ENCODE assay signal across 8 cellular contexts in genomic region chr20:50931306-50932015, GRCh38. TPM values are rescaled to one million over a fixed set of nuclear protein-coding genes. Genes with fewer than 3 reads are reported as not detected.
DNase-seq lines count a peak whose midpoint lies in the region; ATAC-seq and TF ChIP-seq lines count a peak whose summit lies in the region.

Gene ADNP (minus strand): TSS chr20:50931437. CDS start chr20:50903996, 27,441 bp downstream.

- no peaks in the 10 kb centered on the region for H3K27me3 Mint-ChIP-seq in CD4-positive, alpha-beta memory T cell
- H3K27me3 Mint-ChIP-seq in activated CD4-positive, alpha-beta memory T cell treated with anti-CD3 and anti-CD28 coated beads for 36 hours, result no peaks in the 10 kb centered on the region

- peaks cover 18 to 57% of the 10 kb centered on the region in 2 donors for H3K36me3 Mint-ChIP-seq in CD4-positive, alpha-beta memory T cell
- peaks cover 43% of the 10 kb centered on the region for H3K36me3 Mint-ChIP-seq in activated CD4-positive, alpha-beta memory T cell treated with anti-CD3 and anti-CD28 coated beads for 36 hours

- intact Hi-C loops in CD4-positive, alpha-beta memory T cell (cut with micrococcal nuclease), result loop anchor here (1.0 kb wide), 3 partner anchors 27 to 421 kb away; partner anchors contain the start of genes DPM1, MOCS3, PARD6B and PTPN1
- intact Hi-C loops in activated CD4-positive, alpha-beta memory T cell treated with anti-CD3 and anti-CD28 coated beads for 36 hours (cut with micrococcal nuclease), result loop anchor here (1.0 kb wide), 1 partner anchor 27 kb away; the partner anchor contains the start of genes DPM1 and MOCS3
- intact Hi-C loops in dorsolateral prefrontal cortex (cut with DNase I) (loop anchor here (1.0 to 2.0 kb wide), 2 partner anchors 27 to 136 kb away; partner anchors contain the start of genes DPM1 (in 2 of the 2), MOCS3 (in 2 of the 2) and BCAS4 (in 1 of the 2)), right lobe of liver (cut with DNase I) (no loop called here)

- POLR2A ChIA-PET in CD4-positive, alpha-beta memory T cell (lab: Charles Lee; ENCODE audit: partially characterized antibody), result interaction anchor here (0.6 to 5.6 kb wide), 24 partner anchors 10 to 1885 kb away, joined by 3 to 153 read pairs (median 4); partner anchors contain the start of genes BCAS4, CSE1L, DPM1 and MOCS3
- POLR2A ChIA-PET in activated CD4-positive, alpha-beta memory T cell treated with anti-CD3 and anti-CD28 coated beads for 36 hours (lab: Charles Lee), result interaction anchor here (0.6 to 3.9 kb wide), 12 partner anchors 10 to 593 kb away, joined by 3 to 62 read pairs (median 4); partner anchors contain the start of genes BCAS4, DPM1 and MOCS3

- peak within 1 kb of the TSS; percentile 95 for H3K27ac ChIP-seq in CD4-positive, alpha-beta memory T cell (ENCODE audit: low read depth, low read length)
- peak within 1 kb of the TSS; percentile 99 for H3K27ac ChIP-seq in HL-60 (replicated peaks)
- H3K27ac ChIP-seq in dorsolateral prefrontal cortex, result peak within 1 kb of the TSS; percentile 95 to 100 (median 100)
- peak within 1 kb of the TSS; percentile 95 to 99 (median 97) for H3K27ac ChIP-seq in right lobe of liver

- peaks cover 21% of the 10 kb centered on the region for H3K36me3 ChIP-seq in CD4-positive, alpha-beta memory T cell (ENCODE audit: insufficient read depth, low read length)
- H3K36me3 ChIP-seq in right lobe of liver, result peaks cover 5 to 27% (median 15%) of the 10 kb centered on the region in 4 donors

- peak within 1 kb of the TSS; percentile 98 to 100 (median 99) for H3K27ac Mint-ChIP-seq in CD4-positive, alpha-beta memory T cell
- H3K27ac Mint-ChIP-seq in activated CD4-positive, alpha-beta memory T cell treated with anti-CD3 and anti-CD28 coated beads for 36 hours, result peak within 1 kb of the TSS; percentile 97

- DNase-seq in CD4-positive, alpha-beta memory T cell, result peak; percentile 92 to 94 (median 92)
- DNase-seq in HL-60 (ENCODE audit: low read depth in 1 of 2, low spot score in 1 of 2), result peak; percentile 91 to 92
- peak; percentile 89 for DNase-seq in NCI-H82 treated with DMSO at 0.1 percent for 48 hours (lab: John Stamatoyannopoulos, UW; ENCODE audit: unreplicated experiment)
- peak; percentile 91 for DNase-seq in activated CD4-positive, alpha-beta memory T cell treated with anti-CD3 and anti-CD28 coated beads for 36 hours
- peak; percentile 85 to 94 (median 89) for DNase-seq in dorsolateral prefrontal cortex
- DNase-seq in right lobe of liver, result peak; percentile 87 to 91 (median 91)
- peak; percentile 88 for DNase-seq in stimulated activated CD4-positive, alpha-beta T cell treated with anti-CD3 and anti-CD28 coated beads, Interleukin-4, amount 100 ng/mL, for 24 hours

- H3K4me3 Mint-ChIP-seq in CD4-positive, alpha-beta memory T cell, result peak within 1 kb of the TSS; percentile 88 to 96 (median 91)
- peak within 1 kb of the TSS; percentile 98 for H3K4me3 Mint-ChIP-seq in activated CD4-positive, alpha-beta memory T cell treated with anti-CD3 and anti-CD28 coated beads for 36 hours

- peak within 1 kb of the TSS; percentile 72 to 76 for H3K4me3 ChIP-seq in CD4-positive, alpha-beta memory T cell (ENCODE audit: low read length in 2 of 2)
- H3K4me3 ChIP-seq in HL-60 (replicated peaks; ENCODE audit: insufficient read depth, low read length), result peak within 1 kb of the TSS; percentile 80
- peak within 1 kb of the TSS; percentile 54 to 93 (median 80) for H3K4me3 ChIP-seq in dorsolateral prefrontal cortex
- H3K4me3 ChIP-seq in right lobe of liver, result peak within 1 kb of the TSS; percentile 64 to 77 (median 68)

- 2% methylated on average over 7 of the region's 58 CpGs for WGBS in right lobe of liver (ENCODE audit: insufficient coverage, low coverage, low lambda C conversion rate, missing lambda C conversion rate)

- CTCF ChIA-PET in CD4-positive, alpha-beta memory T cell (lab: Charles Lee; ENCODE audit: partially characterized antibody), result interaction anchor here (0.8 to 17.7 kb wide), 12 partner anchors 9 to 182 kb away, joined by 3 to 298 read pairs (median 5); partner anchors contain the start of genes BCAS4, DPM1 and MOCS3
- CTCF ChIA-PET in activated CD4-positive, alpha-beta memory T cell treated with anti-CD3 and anti-CD28 coated beads for 36 hours (lab: Charles Lee), result interaction anchor here (0.7 to 14.4 kb wide), 16 partner anchors 9 to 361 kb away, joined by 3 to 268 read pairs (median 4); partner anchors contain the start of genes BCAS4, DPM1 and MOCS3

- peaks cover 21 to 43% (median 35%) of the 10 kb centered on the region in 4 donors for H3K4me1 Mint-ChIP-seq in CD4-positive, alpha-beta memory T cell
- peaks cover 34% of the 10 kb centered on the region for H3K4me1 Mint-ChIP-seq in activated CD4-positive, alpha-beta memory T cell treated with anti-CD3 and anti-CD28 coated beads for 36 hours (ENCODE audit: low read depth)

- peak; percentile 23 for TF ChIP-seq CTCF in HL-60 (IDR thresholded peaks at IDR 0.05; ENCODE audit: insufficient read depth, low read length)
- TF ChIP-seq CTCF in dorsolateral prefrontal cortex (IDR thresholded peaks at IDR 0.05 in 54 of 56, conservative IDR thresholded peaks at IDR 0.05 in 2 of 56; ENCODE audit: low read depth in 1 of 56, partially characterized antibody in 56 of 56), result peak; percentile 65 to 97 (median 82)
- peak; percentile 61 to 76 (median 69) for TF ChIP-seq CTCF in right lobe of liver (IDR thresholded peaks at IDR 0.05)

- H3K27me3 ChIP-seq in CD4-positive, alpha-beta memory T cell (ENCODE audit: insufficient read depth, low read length), result no peaks in the 10 kb centered on the region
- no peaks in the 10 kb centered on the region for H3K27me3 ChIP-seq in HL-60 (ENCODE audit: insufficient read depth, poor library complexity, severe bottlenecking)
- no peaks in the 10 kb centered on the region for H3K27me3 ChIP-seq in dorsolateral prefrontal cortex
- no peaks in the 10 kb centered on the region for H3K27me3 ChIP-seq in right lobe of liver

- TF ChIP-seq POLR2A in right lobe of liver (IDR thresholded peaks at IDR 0.05), result peak; percentile 91

- H3K9me3 Mint-ChIP-seq in CD4-positive, alpha-beta memory T cell, result no peaks in the 10 kb centered on the region
- H3K9me3 Mint-ChIP-seq in activated CD4-positive, alpha-beta memory T cell treated with anti-CD3 and anti-CD28 coated beads for 36 hours, result no peaks in the 10 kb centered on the region

- peak; percentile 63 for ATAC-seq in GM19452 (IDR thresholded peaks at IDR 0.05; ENCODE audit: unreplicated experiment)
- peak; percentile 87 to 93 (median 89) for ATAC-seq in right lobe of liver

- H3K9me3 ChIP-seq in CD4-positive, alpha-beta memory T cell (ENCODE audit: control insufficient read depth in 1 of 2, low read length in 2 of 2), result no peaks in the 10 kb centered on the region
- H3K9me3 ChIP-seq in right lobe of liver, result no peaks in the 10 kb centered on the region

- H3K4me1 ChIP-seq in CD4-positive, alpha-beta memory T cell (ENCODE audit: insufficient read depth, low read length), result peaks cover 44% of the 10 kb centered on the region
- peaks cover 0 to 22% (median 6%) of the 10 kb centered on the region in 4 donors for H3K4me1 ChIP-seq in right lobe of liver

RNA-seq across cellular contexts. Expression of gene ADNP, which starts in this region (rescaled TPM):
- total RNA-seq in CD4-positive, alpha-beta memory T cell, result 10 to 100 TPM; 64.8 to 65.6 TPM
- 10 to 100 TPM in 1 of 2 donors, 1 to 10 TPM in 1; 1.9 to 11.6 TPM for polyA plus RNA-seq in CD4-positive, alpha-beta memory T cell
- total RNA-seq in activated CD4-positive, alpha-beta memory T cell treated with anti-CD3 and anti-CD28 coated beads for 36 hours, result 10 to 100 TPM; 53.7 to 54.7 TPM
- total RNA-seq in dorsolateral prefrontal cortex, result 100 to 1,000 TPM in 2 of 120 experiments, 10 to 100 TPM in 118; 48.0 to 106 (median 69.6) TPM
- 10 to 100 TPM; 19.8 to 25.9 (median 23.1) TPM for total RNA-seq in right lobe of liver

Comparison
In these comparisons a context has a peak if more than half of its experiments do, and no peak if none do; other contexts are left out.
1. Peak in every context shown above with its lines: DNase-seq, ATAC-seq, H3K4me3 ChIP-seq and H3K27ac ChIP-seq.
2. CTCF ChIP-seq: peak in every context shown above with its lines; median percentile 82 in dorsolateral prefrontal cortex; 69 in right lobe of liver; 23 in HL-60.
3. intact Hi-C loops: an anchor here in CD4-positive, alpha-beta memory T cell (1.0 kb wide), activated CD4-positive, alpha-beta memory T cell treated with anti-CD3 and anti-CD28 coated beads for 36 hours (1.0 kb wide) and dorsolateral prefrontal cortex (1.0 to 2.0 kb wide); none called in right lobe of liver.